ENCODE assay signal across 9 cellular contexts in the genomic region with DNA sequence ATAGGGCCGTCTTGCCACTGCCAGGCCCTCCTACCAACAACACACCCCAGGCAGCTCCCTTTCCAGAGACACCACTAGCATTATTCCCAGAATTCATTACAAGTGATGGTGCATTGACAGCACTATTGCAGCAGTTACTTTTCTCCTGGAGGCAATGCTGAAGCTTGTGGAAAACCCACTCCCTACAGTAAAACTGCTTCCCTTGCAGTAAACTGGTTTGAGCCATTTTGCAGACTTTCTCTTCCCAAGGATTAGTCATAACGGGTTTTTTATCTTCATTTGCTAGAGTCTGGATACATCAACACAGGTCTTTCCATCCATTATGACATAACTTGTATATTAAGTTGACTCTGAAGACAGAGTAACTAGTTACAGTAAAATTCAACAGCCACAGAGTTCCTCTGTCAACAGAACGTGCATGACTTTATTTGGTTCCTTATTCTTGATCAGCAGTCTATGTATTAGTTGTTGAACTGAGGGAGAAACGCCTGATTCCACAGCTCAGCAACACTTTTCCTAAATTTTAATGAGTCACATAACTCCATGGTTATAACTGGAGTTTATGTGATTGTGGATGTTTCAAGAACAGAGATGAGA. TPM values are rescaled to one million over a fixed set of nuclear protein-coding genes. Genes with fewer than 3 reads are reported as not detected.
DNase-seq lines count a peak whose midpoint lies in the region; ATAC-seq, FAIRE-seq and TF ChIP-seq lines count a peak whose summit lies in the region.
"Had no signal": no experiment of that assay in that cellular context is flagged by ENCODE, and none has a peak within 500 bp of the region (broad histone marks: within the 10 kb centered on the region; RNA-seq: fewer than 3 reads in every experiment).

No MANE protein-coding gene starts in this region.

- peaks cover 24% of the 10 kb centered on the region for H3F3A ChIP-seq in PC-9 (ENCODE audit: insufficient read depth, low read depth)

- no peak for TF ChIP-seq CTCF in PC-9 (conservative IDR thresholded peaks at IDR 0.05)
- TF ChIP-seq CTCF in fibroblast of mammary gland (conservative IDR thresholded peaks at IDR 0.05; ENCODE audit: control insufficient read depth, insufficient read depth, low read depth, low read length): no peak
- TF ChIP-seq CTCF in Peyer's patch (IDR thresholded peaks at IDR 0.05): no peak

- H3K36me3 ChIP-seq in PC-9 (ENCODE audit: low read depth) (no peaks in the 10 kb centered on the region), rectal smooth muscle tissue (ENCODE audit: control insufficient read depth, insufficient read depth, low read length) (no peaks in the 10 kb centered on the region), Peyer's patch (no peaks in the 10 kb centered on the region)

- no peaks in the 10 kb centered on the region for H3K9me2 ChIP-seq in PC-9 (ENCODE audit: insufficient read depth)

- H3K4me2 ChIP-seq in PC-9: peak overlapping the region; percentile 87

- CTCF ChIA-PET in PC-9 (lab: Charles Lee): no interaction called here

- TF ChIP-seq POLR2A in GM12892 (IDR thresholded peaks at IDR 0.05; ENCODE audit: low read depth, low read length) (no peak), Peyer's patch (IDR thresholded peaks at IDR 0.05) (no peak)

- no peak overlapping the region for H2AFZ ChIP-seq in PC-9

- H3K27ac ChIP-seq in PC-9: no peak overlapping the region
- no peak overlapping the region for H3K27ac ChIP-seq in rectal smooth muscle tissue (ENCODE audit: low read depth, low read length)
- no peak overlapping the region for H3K27ac ChIP-seq in Peyer's patch

- DNase-seq in GM12892 (ENCODE audit: insufficient read length) (no peak), PC-9 (no peak), fibroblast of mammary gland (ENCODE audit: low read depth) (no peak), DMS53 (lab: John Stamatoyannopoulos, UW) (no peak), NCI-H2107 (lab: John Stamatoyannopoulos, UW) (no peak), Peyer's patch (no peak)

- H4K20me1 ChIP-seq in PC-9 (ENCODE audit: insufficient read depth): no peaks in the 10 kb centered on the region

- H3K27me3 ChIP-seq in PC-9 (ENCODE audit: insufficient read depth, low read depth): no peaks in the 10 kb centered on the region
- no peaks in the 10 kb centered on the region for H3K27me3 ChIP-seq in rectal smooth muscle tissue (ENCODE audit: control insufficient read depth, insufficient read depth, low read length)
- H3K27me3 ChIP-seq in Peyer's patch: no peaks in the 10 kb centered on the region

- POLR2A ChIA-PET in PC-9 (lab: Charles Lee; ENCODE audit: unreplicated experiment): no interaction called here

- FAIRE-seq in GM12892 (lab: Jason Lieb, UNC): peak; percentile 40
- FAIRE-seq: urothelium cell line had no signal

- intact Hi-C loops in PC-9 (cut with micrococcal nuclease; ENCODE audit: unreplicated experiment): loop anchor here (5.0 to 10.0 kb wide), 4 partner anchors 98 to 572 kb away; no protein-coding TSS in a partner anchor

- H3K79me2 ChIP-seq in PC-9 (ENCODE audit: low read depth): peaks cover 21% of the 10 kb centered on the region

- H3K4me1 ChIP-seq in PC-9 (replicated peaks; ENCODE audit: insufficient read depth) (peaks cover 25% of the 10 kb centered on the region), rectal smooth muscle tissue (ENCODE audit: control insufficient read depth, insufficient read depth, low read length) (peaks cover 12% of the 10 kb centered on the region), Peyer's patch (peaks cover 0 to 5% (median 0%) of the 10 kb centered on the region in 4 donors)

- H3K9ac ChIP-seq in rectal smooth muscle tissue (ENCODE audit: low read length): no peak overlapping the region

- H3K9me3 ChIP-seq in PC-9 (ENCODE audit: insufficient read depth, low read depth): no peaks in the 10 kb centered on the region
- no peaks in the 10 kb centered on the region for H3K9me3 ChIP-seq in Peyer's patch

- BruUV-seq in PC-9 (replicated peaks; lab: Mats Ljungman, UMichigan): no TSS peak

- ATAC-seq in GM18907 (IDR thresholded peaks at IDR 0.05; ENCODE audit: unreplicated experiment): no peak

- H3K4me3 ChIP-seq in PC-9 (peak overlapping the region; percentile 92; the same call in 1 of the 2 replicates), fibroblast of mammary gland (ENCODE audit: control insufficient read depth, low read depth, low read length) (peak overlapping the region; percentile 83), rectal smooth muscle tissue (ENCODE audit: low read length) (peak overlapping the region; percentile 84), Peyer's patch (peak overlapping the region in 2 of 4 donors; percentile 86 to 97)

RNA-seq across cellular contexts. Expression of gene ANKRD50, which starts 2.2 kb away (rescaled TPM):
- polyA plus RNA-seq in GM12892 (2012; ENCODE audit: missing spikeins): 0.76 TPM
- 14.4 and 17.2 TPM in 2 replicates for total RNA-seq in PC-9 (2021)
- 10 to 100 TPM in 2 of 4 donors, 1 to 10 TPM in 2; 9.6 to 16.1 (median 12.3) TPM for total RNA-seq in Peyer's patch
